27 cellular contexts compared by ENCODE assay signal in the genomic region with DNA sequence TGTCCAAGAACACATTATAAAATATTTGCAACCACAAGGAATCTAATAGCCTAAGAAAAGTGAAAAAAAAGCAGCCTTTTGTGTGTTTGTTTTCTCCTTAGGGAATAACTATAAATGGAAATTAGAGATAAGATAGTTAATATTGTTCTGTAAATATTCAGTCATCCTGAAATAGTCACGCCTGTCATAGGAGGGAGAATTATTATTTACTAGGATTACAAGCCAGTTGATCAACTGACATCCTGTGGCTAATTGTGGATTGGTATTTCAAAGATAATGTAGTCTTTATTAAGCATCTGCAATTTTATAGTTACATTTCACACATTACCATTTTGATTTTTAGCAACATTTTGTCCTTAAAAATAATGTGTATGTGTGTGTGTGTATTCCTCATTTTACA.
"Had no signal": no experiment of that assay in that cellular context is flagged by ENCODE, and none has a peak within 500 bp of the region (broad histone marks: within the 10 kb centered on the region; RNA-seq: fewer than 3 reads in every experiment).

No MANE protein-coding gene starts in this region.

- H3K4me1 Mint-ChIP-seq: immature natural killer cell, mesothelial cell of epicardium had no signal

- H3K27ac ChIP-seq: dorsolateral prefrontal cortex, gastroesophageal sphincter, neutrophil, pancreas, sigmoid colon, spleen, thoracic aorta, tibial nerve, upper lobe of right lung, uterus had no signal

- H3K4me1 ChIP-seq: gastroesophageal sphincter, sigmoid colon, spleen, tibial nerve, upper lobe of right lung, uterus had no signal

- H3K9me3 ChIP-seq: gastroesophageal sphincter, mucosa of descending colon, neutrophil, pancreas, sigmoid colon, spleen, thoracic aorta, tibial nerve, upper lobe of right lung, uterus had no signal

- H3K27me3 ChIP-seq: dorsolateral prefrontal cortex, gastroesophageal sphincter, neutrophil, pancreas, sigmoid colon, spleen, tibial nerve, upper lobe of right lung, uterus had no signal

- H3K36me3 Mint-ChIP-seq: immature natural killer cell; mesothelial cell of epicardium; naive B cell; natural killer cell treated with Interleukin-12 subunit alpha and Interleukin-12 subunit beta and Interleukin-15 and Interleukin-18, amount 100 ng/mL, for 72 hours; stimulated activated memory B cell treated with anti-CD40 and anti-IgM and Interleukin-4, amounts not matched to agents 10 μg/mL and 1 μg/mL and 100 μg/mL, for 72 hours had no signal

- H3K27ac Mint-ChIP-seq: immature natural killer cell; mesothelial cell of epicardium; natural killer cell treated with Interleukin-12 subunit alpha and Interleukin-12 subunit beta and Interleukin-15 and Interleukin-18, amount 100 ng/mL, for 72 hours; stimulated activated memory B cell treated with anti-CD40 and anti-IgM and Interleukin-4, amounts not matched to agents 10 μg/mL and 1 μg/mL and 100 μg/mL, for 72 hours had no signal

- DNase-seq: dorsolateral prefrontal cortex; effector CD4-positive, alpha-beta T cell; foreskin fibroblast; hypothalamus; immature natural killer cell; islet precursor cell; kidney glomerular epithelial cell; mesenchymal stem cell; mucosa of descending colon; naive B cell; pancreas; retina; sigmoid colon; spleen; stimulated activated CD4-positive, alpha-beta T cell treated with anti-CD3 and anti-CD28 coated beads, Interleukin-4, amount 100 ng/mL, for 4 hours; stimulated activated naive CD8-positive, alpha-beta T cell treated with anti-CD3 and anti-CD28 coated beads, Interleukin-15, Interleukin-2, amounts not matched to agents 100 U/mL and 50 U/mL, for 24 hours; substantia nigra; upper lobe of right lung; uterus had no signal

- H3K4me3 Mint-ChIP-seq: immature natural killer cell; mesothelial cell of epicardium; naive B cell; natural killer cell treated with Interleukin-12 subunit alpha and Interleukin-12 subunit beta and Interleukin-15 and Interleukin-18, amount 100 ng/mL, for 72 hours; stimulated activated memory B cell treated with anti-CD40 and anti-IgM and Interleukin-4, amounts not matched to agents 10 μg/mL and 1 μg/mL and 100 μg/mL, for 72 hours had no signal

- H3K9me3 Mint-ChIP-seq: mesothelial cell of epicardium; naive B cell; natural killer cell treated with Interleukin-12 subunit alpha and Interleukin-12 subunit beta and Interleukin-15 and Interleukin-18, amount 100 ng/mL, for 72 hours; neural crest cell; stimulated activated memory B cell treated with anti-CD40 and anti-IgM and Interleukin-4, amounts not matched to agents 10 μg/mL and 1 μg/mL and 100 μg/mL, for 72 hours had no signal

- H3K27me3 Mint-ChIP-seq: naive B cell; natural killer cell treated with Interleukin-12 subunit alpha and Interleukin-12 subunit beta and Interleukin-15 and Interleukin-18, amount 100 ng/mL, for 72 hours; stimulated activated memory B cell treated with anti-CD40 and anti-IgM and Interleukin-4, amounts not matched to agents 10 μg/mL and 1 μg/mL and 100 μg/mL, for 72 hours had no signal

- ATAC-seq: gastroesophageal sphincter; mucosa of descending colon; natural killer cell treated with Interleukin-12 subunit alpha and Interleukin-12 subunit beta and Interleukin-15 and Interleukin-18, amount 100 ng/mL, for 72 hours; pancreas; stimulated activated memory B cell treated with anti-CD40 and anti-IgM and Interleukin-4, amounts not matched to agents 10 μg/mL and 1 μg/mL and 100 μg/mL, for 72 hours; stimulated activated naive CD8-positive, alpha-beta T cell treated with anti-CD3 and anti-CD28 coated beads, Interleukin-15, Interleukin-2, amounts not matched to agents 100 U/mL and 50 U/mL, for 24 hours; upper lobe of right lung had no signal
